In the genomic region with DNA sequence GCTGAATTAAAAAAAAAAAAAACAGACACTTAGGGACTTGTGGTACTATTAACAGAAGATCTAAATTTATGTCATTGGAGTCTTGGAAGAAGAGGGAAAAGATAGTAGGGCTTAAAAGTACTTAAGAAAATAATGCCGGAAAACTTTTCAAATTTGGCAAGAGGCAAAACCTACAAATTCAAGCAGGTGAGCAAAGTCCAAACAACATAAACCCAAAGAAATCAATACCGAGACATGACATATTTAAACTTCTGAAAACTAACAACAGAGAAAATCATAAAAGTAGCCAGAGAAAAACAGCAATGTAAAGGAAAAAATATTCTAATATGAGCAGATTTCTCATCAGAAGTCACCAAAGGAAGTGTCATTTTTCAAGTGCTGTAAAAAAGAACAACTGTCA, we compare ENCODE assay signal across 8 cellular contexts.
"Had no signal": no experiment of that assay in that cellular context is flagged by ENCODE, and none has a peak within 500 bp of the region (broad histone marks: within the 10 kb centered on the region; RNA-seq: fewer than 3 reads in every experiment).

No MANE protein-coding gene starts in this region.

- DNase-seq: GDM1, GF-D8 had no signal

- FAIRE-seq: G401.6, GM12878, GM12891, GM12892, GM18507, GM19239 had no signal

- H3K4me3 ChIP-seq: GM12878 had no signal

- ATAC-seq: GM12878 had no signal
